ENCODE assay signal across 1 cellular context in genomic region chr20:46970937-46971630, GRCh38.
A peak's percentile ranks its signal among the peaks of the same experiment; 100 is the strongest.
TF ChIP-seq lines count a peak whose summit lies in the region.

No MANE protein-coding gene starts in this region.

TF ChIP-seq in GM12878, 131 proteins besides CTCF, POLR2A, EP300 and RAD21 (continued from another document):
- TF ChIP-seq SUZ12 (IDR thresholded peaks at IDR 0.05; ENCODE audit: unreplicated experiment), result no peak
- TF ChIP-seq GATAD2B (conservative IDR thresholded peaks at IDR 0.05; ENCODE audit: low read depth), result no peak
- no peak for TF ChIP-seq KDM1A (IDR thresholded peaks at IDR 0.05; ENCODE audit: borderline replicate concordance)
- TF ChIP-seq ZNF217 (IDR thresholded peaks at IDR 0.05), result no peak
- peak; percentile 67 for TF ChIP-seq HCFC1 (IDR thresholded peaks at IDR 0.05; ENCODE audit: low read length)
- TF ChIP-seq YBX1 (IDR thresholded peaks at IDR 0.05), result no peak
- TF ChIP-seq ETV6 (conservative IDR thresholded peaks at IDR 0.05 in 1 of 2, IDR thresholded peaks at IDR 0.05 in 1 of 2; ENCODE audit: borderline replicate concordance in 1 of 2, low read depth in 1 of 2), result no peak
- no peak for TF ChIP-seq ZBTB33 (IDR thresholded peaks at IDR 0.05)
- no peak for TF ChIP-seq NFYA (IDR thresholded peaks at IDR 0.05; ENCODE audit: borderline replicate concordance, low read depth, low read length)
- peak; percentile 67 for TF ChIP-seq SIX5 (IDR thresholded peaks at IDR 0.05; ENCODE audit: low read depth, low read length, severe bottlenecking)
- TF ChIP-seq JUND (IDR thresholded peaks at IDR 0.05; ENCODE audit: low read depth, low read length), result no peak
- peak; percentile 32; the same call in 1 of the 2 replicates for TF ChIP-seq USF2 (IDR thresholded peaks at IDR 0.05; ENCODE audit: borderline replicate concordance, low read depth, low read length)
- TF ChIP-seq, protein P1, sequence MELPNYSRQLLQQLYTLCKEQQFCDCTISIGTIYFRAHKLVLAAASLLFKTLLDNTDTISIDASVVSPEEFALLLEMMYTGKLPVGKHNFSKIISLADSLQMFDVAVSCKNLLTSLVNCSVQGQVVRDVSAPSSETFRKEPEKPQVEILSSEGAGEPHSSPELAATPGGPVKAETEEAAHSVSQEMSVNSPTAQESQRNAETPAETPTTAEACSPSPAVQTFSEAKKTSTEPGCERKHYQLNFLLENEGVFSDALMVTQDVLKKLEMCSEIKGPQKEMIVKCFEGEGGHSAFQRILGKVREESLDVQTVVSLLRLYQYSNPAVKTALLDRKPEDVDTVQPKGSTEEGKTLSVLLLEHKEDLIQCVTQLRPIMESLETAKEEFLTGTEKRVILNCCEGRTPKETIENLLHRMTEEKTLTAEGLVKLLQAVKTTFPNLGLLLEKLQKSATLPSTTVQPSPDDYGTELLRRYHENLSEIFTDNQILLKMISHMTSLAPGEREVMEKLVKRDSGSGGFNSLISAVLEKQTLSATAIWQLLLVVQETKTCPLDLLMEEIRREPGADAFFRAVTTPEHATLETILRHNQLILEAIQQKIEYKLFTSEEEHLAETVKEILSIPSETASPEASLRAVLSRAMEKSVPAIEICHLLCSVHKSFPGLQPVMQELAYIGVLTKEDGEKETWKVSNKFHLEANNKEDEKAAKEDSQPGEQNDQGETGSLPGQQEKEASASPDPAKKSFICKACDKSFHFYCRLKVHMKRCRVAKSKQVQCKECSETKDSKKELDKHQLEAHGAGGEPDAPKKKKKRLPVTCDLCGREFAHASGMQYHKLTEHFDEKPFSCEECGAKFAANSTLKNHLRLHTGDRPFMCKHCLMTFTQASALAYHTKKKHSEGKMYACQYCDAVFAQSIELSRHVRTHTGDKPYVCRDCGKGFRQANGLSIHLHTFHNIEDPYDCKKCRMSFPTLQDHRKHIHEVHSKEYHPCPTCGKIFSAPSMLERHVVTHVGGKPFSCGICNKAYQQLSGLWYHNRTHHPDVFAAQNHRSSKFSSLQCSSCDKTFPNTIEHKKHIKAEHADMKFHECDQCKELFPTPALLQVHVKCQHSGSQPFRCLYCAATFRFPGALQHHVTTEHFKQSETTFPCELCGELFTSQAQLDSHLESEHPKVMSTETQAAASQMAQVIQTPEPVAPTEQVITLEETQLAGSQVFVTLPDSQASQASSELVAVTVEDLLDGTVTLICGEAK (IDR thresholded peaks at IDR 0.05; ENCODE audit: borderline replicate concordance), result no peak
- TF ChIP-seq IKZF1 (conservative IDR thresholded peaks at IDR 0.05), result 0 out of 2 replicates have a peak, but pooled peaks have one; percentile 14
- no peak for TF ChIP-seq TBL1XR1 (IDR thresholded peaks at IDR 0.05; ENCODE audit: low read depth, low read length)
